ENCODE assay signal across 8 cellular contexts in the genomic region with DNA sequence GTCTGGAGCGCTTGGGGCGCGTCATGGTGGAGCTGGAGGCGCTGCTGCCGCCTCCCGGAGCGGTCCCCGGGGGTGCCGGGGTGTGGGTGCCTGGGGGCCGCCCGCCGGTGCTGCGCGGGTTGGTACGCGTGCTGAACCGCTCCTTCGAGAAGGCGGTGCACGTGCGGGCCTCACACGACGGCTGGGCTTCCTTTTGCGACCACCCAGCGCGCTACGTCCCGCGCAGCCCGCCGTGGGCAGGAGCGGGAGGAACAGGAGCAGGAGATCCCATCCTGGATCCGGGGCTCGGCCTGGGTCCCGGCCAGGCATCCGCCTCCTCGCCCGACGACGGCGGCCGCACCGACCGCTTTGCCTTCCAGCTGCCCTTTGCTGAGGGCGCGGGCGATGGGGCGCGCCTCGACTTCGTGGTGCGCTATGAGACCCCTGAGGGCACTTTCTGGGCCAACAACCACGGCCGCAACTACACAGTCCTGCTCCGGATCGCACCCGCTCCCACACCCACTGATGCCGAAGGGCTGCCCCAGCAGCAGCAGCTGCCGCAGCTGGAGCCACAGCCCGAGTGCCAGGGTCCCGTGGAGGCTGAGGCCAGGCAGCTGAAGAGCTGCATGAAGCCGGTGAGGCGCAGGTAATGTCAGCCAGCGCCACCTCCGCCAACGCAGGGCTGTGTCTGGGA.
DNase-seq lines count a peak whose midpoint lies in the region; ATAC-seq, FAIRE-seq and TF ChIP-seq lines count a peak whose summit lies in the region.

No MANE protein-coding gene starts in this region.

- H3K9ac ChIP-seq in BLaER1 (peak overlapping the region; percentile 86), MM.1S (ENCODE audit: low read length) (peak overlapping the region; percentile 79)

- H2AFZ ChIP-seq in MM.1S (ENCODE audit: low read length) (no peak overlapping the region), neuron (ENCODE audit: low read depth, low read length) (no peak overlapping the region)

- peak overlapping the region; percentile 86 to 99 for H3K27ac Mint-ChIP-seq in effector memory CD8-positive, alpha-beta T cell

- DNase-seq in MM.1S (no peak), GM19239 (ENCODE audit: insufficient read length, low spot score) (no peak), foreskin melanocyte (no peak), OCI-M2 (lab: John Stamatoyannopoulos, UW; ENCODE audit: unreplicated experiment) (no peak), inferior parietal cortex (ENCODE audit: extremely low spot score) (no peak)
- DNase-seq in effector memory CD8-positive, alpha-beta T cell, result peak in 1 of 3 experiments; percentile 10

- H3K9me3 ChIP-seq in BLaER1 (peaks cover 16% of the 10 kb centered on the region; the same call in 1 of the 2 replicates), MM.1S (replicated peaks; ENCODE audit: insufficient read depth, low read length) (no peaks in the 10 kb centered on the region), neuron (ENCODE audit: low read length) (no peaks in the 10 kb centered on the region)

- no peaks in the 10 kb centered on the region for H3K9me3 Mint-ChIP-seq in effector memory CD8-positive, alpha-beta T cell

- FAIRE-seq in GM19239 (lab: Jason Lieb, UNC), result no peak

- peak overlapping the region; percentile 80 for H3K4me2 ChIP-seq in BLaER1
- H3K4me2 ChIP-seq in MM.1S (ENCODE audit: low read depth, low read length), result peak overlapping the region; percentile 41; the same call in 1 of the 2 replicates

- peaks cover 12% of the 10 kb centered on the region for H3K79me2 ChIP-seq in MM.1S (ENCODE audit: low read length)

- no peak for TF ChIP-seq CTCF in MM.1S (IDR thresholded peaks at IDR 0.05; ENCODE audit: low read length)

- H3K4me1 Mint-ChIP-seq in effector memory CD8-positive, alpha-beta T cell (ENCODE audit: low read depth in 2 of 2), result peaks cover 35 to 40% of the 10 kb centered on the region in 2 donors

- no peaks in the 10 kb centered on the region for H3F3A ChIP-seq in MM.1S (ENCODE audit: insufficient read depth, low read length)

- peaks cover 31% of the 10 kb centered on the region for H3K4me1 ChIP-seq in BLaER1
- peaks cover 5% of the 10 kb centered on the region; the same call in 1 of the 2 replicates for H3K4me1 ChIP-seq in MM.1S (ENCODE audit: low read length)
- H3K4me1 ChIP-seq in neuron (ENCODE audit: insufficient read depth, low read length), result peaks cover 7% of the 10 kb centered on the region

- H3K27ac ChIP-seq in BLaER1, result peak overlapping the region; percentile 93
- H3K27ac ChIP-seq in MM.1S (ENCODE audit: low read length), result peak overlapping the region; percentile 16; the same call in 1 of the 2 replicates

- H3K27me3 ChIP-seq in BLaER1 (peaks cover 60% of the 10 kb centered on the region), MM.1S (replicated peaks; ENCODE audit: insufficient read depth, low read length) (no peaks in the 10 kb centered on the region), neuron (ENCODE audit: insufficient read depth, low read length) (no peaks in the 10 kb centered on the region)

- no peaks in the 10 kb centered on the region for H3K27me3 Mint-ChIP-seq in effector memory CD8-positive, alpha-beta T cell

- H3K36me3 ChIP-seq in BLaER1 (no peaks in the 10 kb centered on the region), MM.1S (replicated peaks; ENCODE audit: insufficient read depth, low read length) (no peaks in the 10 kb centered on the region), neuron (ENCODE audit: insufficient read depth, low read length) (no peaks in the 10 kb centered on the region)

- H3K4me3 Mint-ChIP-seq in effector memory CD8-positive, alpha-beta T cell, result peak overlapping the region; percentile 73 to 86

- peaks cover 23% of the 10 kb centered on the region for H3K36me3 Mint-ChIP-seq in effector memory CD8-positive, alpha-beta T cell (ENCODE audit: insufficient read depth)

- no peak for ATAC-seq in effector memory CD8-positive, alpha-beta T cell (replicated peaks)

- H3K4me3 ChIP-seq in BLaER1 (peak overlapping the region; percentile 76), MM.1S (ENCODE audit: low read length) (peak overlapping the region; percentile 67), neuron (ENCODE audit: low read length) (peak overlapping the region; percentile 65)

- peaks cover 34% of the 10 kb centered on the region for H4K20me1 ChIP-seq in BLaER1
- H4K20me1 ChIP-seq in MM.1S (ENCODE audit: insufficient read depth, low read length), result no peaks in the 10 kb centered on the region

- H3K9me2 ChIP-seq in MM.1S (replicated peaks; ENCODE audit: insufficient read depth, low read length), result no peaks in the 10 kb centered on the region
